ENCODE assay signal across 9 cellular contexts in the genomic region with DNA sequence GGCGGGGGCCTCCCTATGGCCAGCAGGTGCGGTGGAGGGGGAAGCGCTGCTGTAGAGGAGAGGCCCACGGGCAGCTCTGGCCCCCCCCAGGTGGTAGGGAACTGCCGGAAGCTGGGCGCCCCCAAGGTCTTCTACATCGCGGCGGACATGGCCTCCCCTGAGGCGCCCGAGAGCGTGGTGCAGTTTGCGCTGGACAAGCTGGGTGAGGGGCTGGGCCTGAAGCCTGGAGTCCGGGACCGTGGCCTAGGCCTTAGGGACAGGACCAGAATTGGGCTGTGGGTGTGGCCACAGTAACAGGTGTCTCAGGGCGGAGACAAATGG. TPM values are rescaled to one million over a fixed set of nuclear protein-coding genes. Genes with fewer than 3 reads are reported as not detected.
DNase-seq lines count a peak whose midpoint lies in the region; ATAC-seq, FAIRE-seq and TF ChIP-seq lines count a peak whose summit lies in the region.
"Had no signal": no experiment of that assay in that cellular context is flagged by ENCODE, and none has a peak within 500 bp of the region (broad histone marks: within the 10 kb centered on the region; RNA-seq: fewer than 3 reads in every experiment).

No MANE protein-coding gene starts in this region.

- H3K27me3 ChIP-seq in ACC112 (ENCODE audit: insufficient read depth, low read length) (no peaks in the 10 kb centered on the region), HUES48 (ENCODE audit: control insufficient read depth, insufficient read depth, low read length) (no peaks in the 10 kb centered on the region), bronchial epithelial cell (ENCODE audit: control insufficient read depth, insufficient read depth, low read length) (no peaks in the 10 kb centered on the region), muscle layer of duodenum (ENCODE audit: low read depth, low read length) (no peaks in the 10 kb centered on the region)

- H3K79me2 ChIP-seq in ACC112 (ENCODE audit: control insufficient read depth, insufficient read depth, low read length, unreplicated experiment) = peaks cover 12% of the 10 kb centered on the region

- H3K4me3 ChIP-seq in ACC112 (ENCODE audit: low read depth, low read length) (peak overlapping the region; percentile 81; the same call in 1 of the 2 replicates), HUES48 (ENCODE audit: low read depth, low read length) (peak overlapping the region; percentile 74; the same call in 1 of the 2 replicates), bronchial epithelial cell (ENCODE audit: low read depth, low read length) (peak overlapping the region; percentile 64), muscle layer of duodenum (ENCODE audit: low read depth in 1 of 2, low read length in 2 of 2) (peak overlapping the region; percentile 26 to 82)

- no peak for TF ChIP-seq CTCF in bronchial epithelial cell (IDR thresholded peaks at IDR 0.05; ENCODE audit: insufficient read depth, low read length, severe bottlenecking)

- DNase-seq in bronchial epithelial cell (ENCODE audit: low read depth) = no peak
- no peak for DNase-seq in SHP77 treated with DMSO at 0.1 percent for 48 hours (lab: John Stamatoyannopoulos, UW)
- DNase-seq in NCI-H2196 treated with DMSO at 0.1 percent for 48 hours (lab: John Stamatoyannopoulos, UW; ENCODE audit: unreplicated experiment) = no peak
- no peak for DNase-seq in T-helper 9 cell

- no peak for ATAC-seq in GM18909 (IDR thresholded peaks at IDR 0.05; ENCODE audit: poor library complexity, unreplicated experiment)

- H3K27ac ChIP-seq in ACC112 (ENCODE audit: low read depth, low read length) (no peak overlapping the region), HUES48 (ENCODE audit: low read depth, low read length) (no peak overlapping the region), muscle layer of duodenum (ENCODE audit: low read length) (no peak overlapping the region)

- H2AFZ ChIP-seq in ACC112 (ENCODE audit: low read length, unreplicated experiment) = no peak overlapping the region

- H3K9me3 ChIP-seq in HUES48 (ENCODE audit: control insufficient read depth, insufficient read depth, low read length) (no peaks in the 10 kb centered on the region), muscle layer of duodenum (ENCODE audit: control insufficient read depth in 1 of 2, low read length in 2 of 2) (no peaks in the 10 kb centered on the region)

- no peaks in the 10 kb centered on the region for H3K4me1 ChIP-seq in ACC112 (ENCODE audit: control insufficient read depth, insufficient read depth, low read length, unreplicated experiment)
- H3K4me1 ChIP-seq in HUES48 (ENCODE audit: control insufficient read depth, insufficient read depth, low read length) = no peaks in the 10 kb centered on the region
- H3K4me1 ChIP-seq in muscle layer of duodenum (ENCODE audit: control insufficient read depth in 1 of 2, insufficient read depth in 2 of 2, low read length in 2 of 2) = peaks cover 0 to 8% of the 10 kb centered on the region in 2 donors

- H3K36me3 ChIP-seq in ACC112 (ENCODE audit: insufficient read depth, low read length) (no peaks in the 10 kb centered on the region), HUES48 (ENCODE audit: control insufficient read depth, insufficient read depth, low read length) (0 out of 2 replicates have a peak, but pooled peaks cover 3% of the 10 kb centered on the region), bronchial epithelial cell (ENCODE audit: control insufficient read depth, insufficient read depth, low read length) (peaks cover 3% of the 10 kb centered on the region), muscle layer of duodenum (ENCODE audit: control insufficient read depth in 1 of 2, insufficient read depth in 2 of 2, low read length in 2 of 2) (no peaks in the 10 kb centered on the region)

- no peak overlapping the region for H3K9ac ChIP-seq in HUES48 (ENCODE audit: low read depth, low read length)

- no peak for FAIRE-seq in bronchial epithelial cell (lab: Jason Lieb, UNC)
- FAIRE-seq: endometrium had no signal

RNA-seq across cellular contexts. Expression of gene RPL36, which starts 3.8 kb away (rescaled TPM):
- 718 and 1,018 TPM in 2 replicates for total RNA-seq in bronchial epithelial cell

RNA-seq across cellular contexts. Expression of gene HSD11B1L, which starts 5.5 kb away (rescaled TPM):
- 7.1 and 8.6 TPM in 2 replicates for total RNA-seq in bronchial epithelial cell

RNA-seq across cellular contexts. Expression of gene MICOS13, which starts 6.0 kb away (rescaled TPM):
- 30.0 and 54.0 TPM in 2 replicates for total RNA-seq in bronchial epithelial cell

RNA-seq across cellular contexts. Expression of gene LONP1, which starts 33.7 kb away (rescaled TPM):
- total RNA-seq in bronchial epithelial cell = 220 and 272 TPM in 2 replicates

RNA-seq across cellular contexts. Expression of gene CATSPERD, which starts 34.2 kb away (rescaled TPM):
- not detected in 2 replicates for total RNA-seq in bronchial epithelial cell
